22 cellular contexts compared by ENCODE assay signal in the genomic region with DNA sequence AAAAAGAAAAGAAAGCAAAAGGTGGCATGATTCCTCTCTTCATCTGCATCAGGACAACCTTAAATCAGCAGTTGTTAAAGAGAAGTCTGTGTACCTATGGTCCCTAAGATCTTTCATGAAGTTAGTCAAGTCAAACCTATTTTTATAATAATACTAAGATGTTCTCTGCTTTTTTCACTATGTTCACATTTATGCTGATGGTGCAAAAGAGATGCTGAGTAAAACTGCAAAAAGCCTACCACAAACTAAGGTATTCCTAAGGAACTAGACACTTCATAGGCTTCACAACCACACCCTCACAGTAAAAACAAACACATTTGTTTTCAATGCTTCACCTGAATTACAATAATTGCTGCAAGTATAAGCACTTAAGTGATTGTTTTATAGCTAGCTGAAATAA. TPM values are rescaled to one million over a fixed set of nuclear protein-coding genes. Genes with fewer than 3 reads are reported as not detected.
DNase-seq lines count a peak whose midpoint lies in the region; ATAC-seq, FAIRE-seq and TF ChIP-seq lines count a peak whose summit lies in the region.
"Had no signal": no experiment of that assay in that cellular context is flagged by ENCODE, and none has a peak within 500 bp of the region (broad histone marks: within the 10 kb centered on the region; RNA-seq: fewer than 3 reads in every experiment).

No MANE protein-coding gene starts in this region.

- peaks cover 3% of the 10 kb centered on the region for H3K27me3 Mint-ChIP-seq in Caco-2 (ENCODE audit: insufficient read depth, unreplicated experiment)
- H3K27me3 Mint-ChIP-seq: CD4-positive, alpha-beta memory T cell; CD4-positive, CD25-positive, alpha-beta regulatory T cell had no signal

- CTCF ChIA-PET in HepG2 (lab: Yijun Ruan, JAX; ENCODE audit: low intra/inter-chr PET ratio, low total read pairs), result no interaction called here
- CTCF ChIA-PET in K562 (lab: Yijun Ruan, JAX; ENCODE audit: low intra/inter-chr PET ratio), result no interaction called here
- CTCF ChIA-PET in Caco-2 (lab: Charles Lee), result no interaction called here

- H3K4me1 Mint-ChIP-seq in Caco-2 (ENCODE audit: low read depth, unreplicated experiment), result no peaks in the 10 kb centered on the region
- H3K4me1 Mint-ChIP-seq: CD14-positive monocyte; CD4-positive, alpha-beta memory T cell; CD4-positive, CD25-positive, alpha-beta regulatory T cell; CD8-positive, alpha-beta memory T cell had no signal

- H3K4me2 ChIP-seq in HepG2 (ENCODE audit: low read depth, low read length), result no peak overlapping the region
- no peak overlapping the region for H3K4me2 ChIP-seq in K562 (ENCODE audit: insufficient read depth, low read length)
- H3K4me2 ChIP-seq: BLaER1 had no signal

- no peaks in the 10 kb centered on the region for H3K36me3 ChIP-seq in HepG2 (replicated peaks in 1 of 2; ENCODE audit: control insufficient read depth in 1 of 2, insufficient read depth in 2 of 2, low read length in 2 of 2)
- H3K36me3 ChIP-seq in right lobe of liver, result no peaks in the 10 kb centered on the region
- H3K36me3 ChIP-seq in K562 (ENCODE audit: control insufficient read depth, insufficient read depth, low read length), result no peaks in the 10 kb centered on the region
- no peaks in the 10 kb centered on the region for H3K36me3 ChIP-seq in Caco-2 (ENCODE audit: control insufficient read depth, insufficient read depth, low read length)
- H3K36me3 ChIP-seq: BE2C, BLaER1 had no signal

- H3K27ac ChIP-seq in HepG2 (ENCODE audit: extremely low read length, insufficient read depth, low read length) (no peak overlapping the region), right lobe of liver (no peak overlapping the region), K562 (ENCODE audit: extremely low read depth, low read depth, low read length) (no peak overlapping the region)
- H3K27ac ChIP-seq: 22Rv1, BLaER1 had no signal

- H2AFZ ChIP-seq in HepG2 (ENCODE audit: low read length), result no peak overlapping the region
- no peak overlapping the region for H2AFZ ChIP-seq in K562 (ENCODE audit: low read depth, low read length)

- no peak overlapping the region for H3K4me3 Mint-ChIP-seq in Caco-2 (ENCODE audit: unreplicated experiment)
- H3K4me3 Mint-ChIP-seq: CD14-positive monocyte; CD4-positive, alpha-beta memory T cell; CD4-positive, CD25-positive, alpha-beta regulatory T cell; CD8-positive, alpha-beta memory T cell had no signal

- TF ChIP-seq POLR2A in HepG2 (IDR thresholded peaks at IDR 0.05; ENCODE audit: insufficient read depth in 1 of 2, low read depth in 2 of 2, low read length in 2 of 2) (no peak), right lobe of liver (IDR thresholded peaks at IDR 0.05) (no peak), H54 (IDR thresholded peaks at IDR 0.05; ENCODE audit: low read depth, low read length) (no peak), K562 (conservative IDR thresholded peaks at IDR 0.05) (no peak)

- no peaks in the 10 kb centered on the region for H3K9me3 Mint-ChIP-seq in Caco-2 (ENCODE audit: unreplicated experiment)

- POLR2A ChIA-PET in HepG2 (lab: Yijun Ruan, JAX) (no interaction called here), K562 (lab: Yijun Ruan, JAX) (interaction anchor here (0.7 kb wide), 1 partner anchor 150 kb away, joined by 3 read pairs; no protein-coding TSS in a partner anchor), Caco-2 (lab: Charles Lee) (no interaction called here)

- no peaks in the 10 kb centered on the region for H3K9me1 ChIP-seq in K562 (ENCODE audit: control insufficient read depth, insufficient read depth, low read length)

- no peaks in the 10 kb centered on the region for H3K9me3 ChIP-seq in HepG2 (ENCODE audit: low read length)
- no peaks in the 10 kb centered on the region for H3K9me3 ChIP-seq in right lobe of liver
- no peaks in the 10 kb centered on the region for H3K9me3 ChIP-seq in K562 (replicated peaks; ENCODE audit: control insufficient read depth, insufficient read depth, low read depth, low read length)
- H3K9me3 ChIP-seq in Caco-2, result peaks cover 6% of the 10 kb centered on the region
- H3K9me3 ChIP-seq: BE2C had no signal

- H3K4me1 ChIP-seq in HepG2 (ENCODE audit: insufficient read depth, low read length) (no peaks in the 10 kb centered on the region), right lobe of liver (no peaks in the 10 kb centered on the region), K562 (replicated peaks in 1 of 2; ENCODE audit: control insufficient read depth in 2 of 2, insufficient read depth in 2 of 2, low read length in 2 of 2) (no peaks in the 10 kb centered on the region), Caco-2 (no peaks in the 10 kb centered on the region)
- H3K4me1 ChIP-seq: BE2C had no signal

- intact Hi-C loops in HepG2 (cut with micrococcal nuclease; ENCODE audit: unreplicated experiment) (no loop called here), right lobe of liver (cut with DNase I) (no loop called here), K562 (cut with micrococcal nuclease) (no loop called here), Caco-2 (cut with micrococcal nuclease; ENCODE audit: unreplicated experiment) (no loop called here)

- TF ChIP-seq RAD21 in HepG2 (CRISPR knock-in tag; IDR thresholded peaks at IDR 0.05) (no peak), K562 (CRISPR knock-in tag; conservative IDR thresholded peaks at IDR 0.05 in 1 of 2, IDR thresholded peaks at IDR 0.05 in 1 of 2) (no peak)

- in situ Hi-C loops in HepG2 (cut with HindIII; ENCODE audit: extremely low pct_ligation_motif_present, low pct_unique_long_range_greater_than_20kb) (no loop called here), K562 (cut with MboI) (no loop called here)

- H3K27ac Mint-ChIP-seq in Caco-2 (ENCODE audit: unreplicated experiment), result no peak overlapping the region
- H3K27ac Mint-ChIP-seq: CD14-positive monocyte; CD4-positive, alpha-beta memory T cell; CD4-positive, CD25-positive, alpha-beta regulatory T cell; CD8-positive, alpha-beta memory T cell had no signal

- no peak overlapping the region for H3K4me3 ChIP-seq in HepG2 (replicated peaks in 1 of 3; ENCODE audit: insufficient read depth in 1 of 3, low read depth in 2 of 3, low read length in 3 of 3)
- no peak overlapping the region for H3K4me3 ChIP-seq in right lobe of liver
- no peak overlapping the region for H3K4me3 ChIP-seq in K562
- no peak overlapping the region for H3K4me3 ChIP-seq in Caco-2 (ENCODE audit: low read depth, low read length)
- H3K4me3 ChIP-seq: BLaER1 had no signal

- BruUV-seq in HepG2 (replicated peaks; lab: Mats Ljungman, UMichigan) (no TSS peak), K562 (replicated peaks; lab: Mats Ljungman, UMichigan) (no TSS peak), Caco-2 (replicated peaks; lab: Mats Ljungman, UMichigan) (no TSS peak)

- no peak for TF ChIP-seq EP300 in HepG2 (IDR thresholded peaks at IDR 0.05; ENCODE audit: low read depth in 2 of 2, low read length in 2 of 2)
- TF ChIP-seq EP300 in HepG2 (CRISPR knock-in tag; IDR thresholded peaks at IDR 0.05; ENCODE audit: borderline replicate concordance), result no peak
- TF ChIP-seq EP300 in K562 (IDR thresholded peaks at IDR 0.05; ENCODE audit: low read length), result no peak

- H4K20me1 ChIP-seq in HepG2 (ENCODE audit: insufficient read depth, low read length) (no peaks in the 10 kb centered on the region), K562 (replicated peaks; ENCODE audit: control insufficient read depth, insufficient read depth, low read length) (no peaks in the 10 kb centered on the region)
- H4K20me1 ChIP-seq: BLaER1 had no signal

- TF ChIP-seq CTCF in HepG2 (CRISPR knock-in tag; IDR thresholded peaks at IDR 0.05), result no peak
- no peak for TF ChIP-seq CTCF in right lobe of liver (IDR thresholded peaks at IDR 0.05)
- no peak for TF ChIP-seq CTCF in K562 (IDR thresholded peaks at IDR 0.05 in 2 of 3, conservative IDR thresholded peaks at IDR 0.05 in 1 of 3; ENCODE audit: insufficient read depth in 2 of 3, low read depth in 1 of 3, low read length in 3 of 3)
- TF ChIP-seq CTCF in Caco-2 (IDR thresholded peaks at IDR 0.05; ENCODE audit: insufficient read depth in 1 of 2, low read depth in 1 of 2, low read length in 1 of 2, severe bottlenecking in 1 of 2, unreplicated experiment in 1 of 2), result no peak

- H3K27me3 ChIP-seq in HepG2 (ENCODE audit: control insufficient read depth in 1 of 2, insufficient read depth in 2 of 2, low read length in 2 of 2) (0 out of 5 replicates have a peak, but pooled peaks cover 0 to 3% of the 10 kb centered on the region in 2 experiments), right lobe of liver (no peaks in the 10 kb centered on the region), K562 (ENCODE audit: control insufficient read depth in 2 of 2, insufficient read depth in 2 of 2, low read length in 2 of 2) (no peaks in the 10 kb centered on the region), Caco-2 (replicated peaks; ENCODE audit: control insufficient read depth, insufficient read depth, low read length) (no peaks in the 10 kb centered on the region)
- H3K27me3 ChIP-seq: BE2C, BLaER1 had no signal

- no peaks in the 10 kb centered on the region for H3K36me3 Mint-ChIP-seq in Caco-2 (ENCODE audit: insufficient read depth, unreplicated experiment)
- H3K36me3 Mint-ChIP-seq: CD14-positive monocyte; CD4-positive, alpha-beta memory T cell; CD4-positive, CD25-positive, alpha-beta regulatory T cell; CD8-positive, alpha-beta memory T cell had no signal

- ATAC-seq in HepG2, result no peak
- no peak for ATAC-seq in right lobe of liver
- ATAC-seq in K562, result no peak
- ATAC-seq in GM21723 (IDR thresholded peaks at IDR 0.05; ENCODE audit: unreplicated experiment), result no peak

- H3K79me2 ChIP-seq in HepG2 (ENCODE audit: insufficient read depth, low read length) (no peaks in the 10 kb centered on the region), K562 (ENCODE audit: control insufficient read depth, insufficient read depth, low read length) (no peaks in the 10 kb centered on the region)

- no peak for FAIRE-seq in HepG2 (lab: Jason Lieb, UNC)
- peak; percentile 43 for FAIRE-seq in H54 (lab: Jason Lieb, UNC)
- no peak for FAIRE-seq in K562 (lab: Jason Lieb, UNC)
- FAIRE-seq: G401.6, GM12891, GM18507 had no signal

- DNase-seq in HepG2 (ENCODE audit: low spot score), result no peak
- DNase-seq in right lobe of liver, result no peak
- no peak for DNase-seq in H54 (ENCODE audit: insufficient read length, low spot score)
- DNase-seq in K562 (ENCODE audit: extremely low read depth in 1 of 4, low spot score in 3 of 4), result no peak
- no peak for DNase-seq in Caco-2
- DNase-seq: ACHN; BE2C; C1 segment of cervical spinal cord; Calu3; CD4-positive, alpha-beta memory T cell; CD4-positive, CD25-positive, alpha-beta regulatory T cell; CD8-positive, alpha-beta memory T cell; COR-L47; DMS79 treated with DMSO at 0.1 percent for 48 hours; GF-D8 had no signal

- H3K9ac ChIP-seq in HepG2 (ENCODE audit: insufficient read depth, low read depth, low read length) (no peak overlapping the region), K562 (ENCODE audit: insufficient read depth in 1 of 2, low read depth in 2 of 2, low read length in 2 of 2) (no peak overlapping the region)
- H3K9ac ChIP-seq: BLaER1 had no signal

RNA-seq across cellular contexts. Expression of gene SLC16A9, which starts 43.3 kb away (rescaled TPM):
- total RNA-seq in HepG2 (2016; rRNA removed; fragmentation: Illumina TruSeq; extraction: Trizol), result 0.07 and 0.09 TPM in 2 replicates
- total RNA-seq in HepG2 (2016; cell fraction: cytosol; rRNA removed; fragmentation: Illumina TruSeq; extraction: Trizol; ENCODE audit: low read depth), result not detected in 2 replicates
- 0.04 and 0.09 TPM in 2 replicates for total RNA-seq in HepG2 (2016; cell fraction: insoluble cytoplasmic fraction; rRNA removed; fragmentation: Illumina TruSeq; extraction: Trizol)
- total RNA-seq in HepG2 (2016; cell fraction: membrane; rRNA removed; fragmentation: Illumina TruSeq; extraction: Trizol), result not detected in 2 replicates
- total RNA-seq in HepG2 (2016; cell fraction: nucleus; rRNA removed; fragmentation: Illumina TruSeq; extraction: Trizol), result 0.09 TPM in 1 of 2 replicates, not detected in the other
- polyA plus RNA-seq in HepG2 (2011; rRNA removed), result 0.01 and 0.08 TPM in 2 replicates
- 0.01 and 0.06 TPM in 2 replicates for polyA plus RNA-seq in HepG2 (2011; cell fraction: cytosol; rRNA removed)
- 0.09 TPM in 1 of 2 replicates, not detected in the other for polyA plus RNA-seq in HepG2 (2011; cell fraction: nucleus; rRNA removed)
- 0.04 TPM in 1 of 2 replicates, not detected in the other for polyA plus RNA-seq in HepG2 (2012)
- polyA plus RNA-seq in HepG2 (2016; cell fraction: cytosol; fragmentation: Illumina TruSeq; extraction: Trizol; ENCODE audit: low read depth), result not detected in 2 replicates
- polyA plus RNA-seq in HepG2 (2016; cell fraction: insoluble cytoplasmic fraction; fragmentation: Illumina TruSeq; extraction: Trizol; ENCODE audit: low read depth), result 0.08 TPM in 1 of 2 replicates, not detected in the other
- polyA plus RNA-seq in HepG2 (2016; cell fraction: membrane; fragmentation: Illumina TruSeq; extraction: Trizol; ENCODE audit: low read depth), result not detected in 2 replicates
- 0.25 TPM in 1 of 2 replicates, not detected in the other for polyA plus RNA-seq in HepG2 (2016; cell fraction: nucleus; fragmentation: Illumina TruSeq; extraction: Trizol; ENCODE audit: insufficient read depth, low read depth)
- not detected in 2 replicates for polyA minus RNA-seq in HepG2 (2011; rRNA and poly(A)+ RNA removed; ENCODE audit: low replicate concordance)
- not detected in 2 replicates for polyA minus RNA-seq in HepG2 (2011; cell fraction: cytosol; rRNA and poly(A)+ RNA removed)
- polyA minus RNA-seq in HepG2 (2011; cell fraction: nucleus; rRNA and poly(A)+ RNA removed), result 0.12 TPM in 1 of 2 replicates, not detected in the other
- total RNA-seq in right lobe of liver, result 1 to 10 TPM in 2 of 6 experiments, under 1 TPM in 2, not detected in 2; 0.42 to 1.2 (median 0.89) TPM
- 3.9 and 5.7 TPM in 2 replicates for total RNA-seq in K562 (2011; cell fraction: chromatin; rRNA removed; ENCODE audit: low replicate concordance)
- 2.8 and 3.8 TPM in 2 replicates for total RNA-seq in K562 (2011; cell fraction: nucleolus; rRNA removed)
- 3.4 and 6.9 TPM in 2 replicates for total RNA-seq in K562 (2011; cell fraction: nucleoplasm; rRNA removed)
- total RNA-seq in K562 (2014; rRNA removed), result 1.5 and 1.6 TPM in 2 replicates
- total RNA-seq in K562 (2014; rRNA removed; fragmentation: Illumina TruSeq; extraction: Trizol), result 2.8 and 3.3 TPM in 2 replicates
- 2.5 and 2.6 TPM in 2 replicates for total RNA-seq in K562 (2015; rRNA removed; fragmentation: Illumina TruSeq; extraction: Trizol)
- total RNA-seq in K562 (2021), result 1.7 and 2.1 TPM in 2 replicates
- 6.4 and 7.6 TPM in 2 replicates for polyA plus RNA-seq in K562 (2011; rRNA removed)
- 1.4 and 5.5 TPM in 2 replicates for polyA plus RNA-seq in K562 (2011; cell fraction: cytosol; rRNA removed)
- 4.6 and 8.7 TPM in 2 replicates for polyA plus RNA-seq in K562 (2011; cell fraction: nucleus; rRNA removed)
- polyA plus RNA-seq in K562 (2012), result 1.1 and 1.2 TPM in 2 replicates
- 1.9 and 2.5 TPM in 2 replicates for polyA plus RNA-seq in K562 (2014; fragmentation: Illumina TruSeq; extraction: Trizol)
- polyA plus RNA-seq in K562 (2014; fragmentation: Nextera tagmentation; extraction: Ambion mirVana), result 1 to 10 TPM in 1 of 2 experiments, under 1 TPM in 1; 0.90 to 1.0 TPM
- 1.6 and 2.1 TPM in 2 replicates for polyA plus RNA-seq in K562 (2014; rRNA removed)
- 4.8 and 6.6 TPM in 2 replicates for polyA minus RNA-seq in K562 (2011; rRNA and poly(A)+ RNA removed)
- polyA minus RNA-seq in K562 (2011; cell fraction: cytosol; rRNA and poly(A)+ RNA removed), result 0.95 and 2.2 TPM in 2 replicates
- 1.5 and 3.2 TPM in 2 replicates for polyA minus RNA-seq in K562 (2011; cell fraction: nucleus; rRNA and poly(A)+ RNA removed)
- 0.26 and 0.45 TPM in 2 replicates for total RNA-seq in Caco-2 (2022)
- total RNA-seq: CD4-positive, alpha-beta memory T cell had no signal
- polyA plus RNA-seq: CD14-positive monocyte; CD4-positive, alpha-beta memory T cell; CD8-positive, alpha-beta memory T cell had no signal

Comparison
In these comparisons a context has a peak if more than half of its experiments do, and no peak if none do; other contexts are left out.
1. Of the 241 proteins assayed by ChIP-seq in both HepG2 and K562: peak only in HepG2: none; only in K562: MAFG and ZFP1; in both: MAFF and MAFK; in neither: 237.